In genomic region chr2:47906261-47907096, GRCh38 we compare ENCODE assay signal across 8 cellular contexts. TPM values are rescaled to one million over a fixed set of nuclear protein-coding genes. Genes with fewer than 3 reads are reported as not detected.
DNase-seq lines count a peak whose midpoint lies in the region; ATAC-seq and TF ChIP-seq lines count a peak whose summit lies in the region.

Gene FBXO11, minus strand, starts transcription at chr2:47906498. Its CDS starts 778 bp downstream, at chr2:47905720.

- peak; percentile 64 for TF ChIP-seq CTCF in CD14-positive monocyte (IDR thresholded peaks at IDR 0.05)

- ATAC-seq in GM19351 (IDR thresholded peaks at IDR 0.05; ENCODE audit: unreplicated experiment) (peak; percentile 83), HG03521 (IDR thresholded peaks at IDR 0.05; ENCODE audit: unreplicated experiment) (peak; percentile 85)

- CTCF ChIA-PET in activated CD4-positive, alpha-beta T cell treated with anti-CD3 and anti-CD28 coated beads, Interleukin-2, amount 10 ng/mL, durations not matched to agents 7 days and 5 days (lab: Charles Lee), result interaction anchor here (0.5 to 1.1 kb wide), 6 partner anchors 10 to 378 kb away, joined by 3 to 5 read pairs (median 4); no protein-coding TSS in a partner anchor

- DNase-seq in CD14-positive monocyte (ENCODE audit: low spot score), result peak; percentile 97
- DNase-seq in NCI-H69 (lab: John Stamatoyannopoulos, UW), result peak; percentile 97
- peak; percentile 97 for DNase-seq in activated CD4-positive, alpha-beta T cell treated with anti-CD3 and anti-CD28 coated beads, Interleukin-2, amount 10 ng/mL, durations not matched to agents 7 days and 5 days
- peak; percentile 81 for DNase-seq in cortex of kidney (lab: John Stamatoyannopoulos, UW)
- peak; percentile 99 for DNase-seq in left kidney (ENCODE audit: low read depth, low spot score)
- DNase-seq in stimulated activated CD4-positive, alpha-beta T cell treated with anti-CD3 and anti-CD28 coated beads, Interleukin-2, amount 100 ng/mL, for 24 hours, result peak; percentile 89 to 95

- H3K4me3 Mint-ChIP-seq in CD14-positive monocyte, result peak within 1 kb of the TSS; percentile 86 to 95
- H3K4me3 Mint-ChIP-seq in activated CD4-positive, alpha-beta T cell treated with anti-CD3 and anti-CD28 coated beads, Interleukin-2, amount 10 ng/mL, durations not matched to agents 7 days and 5 days, result peak within 1 kb of the TSS; percentile 73

- H3K36me3 Mint-ChIP-seq in CD14-positive monocyte, result no peaks in the 10 kb centered on the region
- H3K36me3 Mint-ChIP-seq in activated CD4-positive, alpha-beta T cell treated with anti-CD3 and anti-CD28 coated beads, Interleukin-2, amount 10 ng/mL, durations not matched to agents 7 days and 5 days (ENCODE audit: low read depth), result peaks cover 7% of the 10 kb centered on the region

- H3K4me1 Mint-ChIP-seq in CD14-positive monocyte, result peaks cover 36% of the 10 kb centered on the region
- H3K4me1 Mint-ChIP-seq in activated CD4-positive, alpha-beta T cell treated with anti-CD3 and anti-CD28 coated beads, Interleukin-2, amount 10 ng/mL, durations not matched to agents 7 days and 5 days, result peaks cover 39% of the 10 kb centered on the region

- intact Hi-C loops in CD14-positive monocyte (cut with micrococcal nuclease), result loop anchor here (5.0 kb wide), 4 partner anchors 49 to 531 kb away; partner anchors contain the start of gene MSH6 (in 2 of the 2)

- H3K27me3 Mint-ChIP-seq in CD14-positive monocyte (ENCODE audit: low read depth in 3 of 3), result peaks cover 0 to 2% (median 1%) of the 10 kb centered on the region in 3 donors
- no peaks in the 10 kb centered on the region for H3K27me3 Mint-ChIP-seq in activated CD4-positive, alpha-beta T cell treated with anti-CD3 and anti-CD28 coated beads, Interleukin-2, amount 10 ng/mL, durations not matched to agents 7 days and 5 days

- POLR2A ChIA-PET in activated CD4-positive, alpha-beta T cell treated with anti-CD3 and anti-CD28 coated beads, Interleukin-2, amount 10 ng/mL, durations not matched to agents 7 days and 5 days (lab: Charles Lee), result interaction anchor here (0.6 kb wide), 1 partner anchor 73 kb away, joined by 4 read pairs; no protein-coding TSS in a partner anchor

- H3K27ac Mint-ChIP-seq in CD14-positive monocyte, result peak within 1 kb of the TSS; percentile 93 to 99 (median 97)
- peak within 1 kb of the TSS; percentile 91 for H3K27ac Mint-ChIP-seq in activated CD4-positive, alpha-beta T cell treated with anti-CD3 and anti-CD28 coated beads, Interleukin-2, amount 10 ng/mL, durations not matched to agents 7 days and 5 days

- peaks cover 0 to 6% (median 0%) of the 10 kb centered on the region in 7 donors for H3K9me3 Mint-ChIP-seq in CD14-positive monocyte
- H3K9me3 Mint-ChIP-seq in activated CD4-positive, alpha-beta T cell treated with anti-CD3 and anti-CD28 coated beads, Interleukin-2, amount 10 ng/mL, durations not matched to agents 7 days and 5 days, result no peaks in the 10 kb centered on the region

RNA-seq across cellular contexts. Expression of gene FBXO11, which starts in this region (rescaled TPM):
- polyA plus RNA-seq in CD14-positive monocyte, result 1 to 10 TPM; 2.2 to 4.6 TPM
- 10 to 100 TPM; 49.3 to 58.5 TPM for total RNA-seq in activated CD4-positive, alpha-beta T cell treated with anti-CD3 and anti-CD28 coated beads, Interleukin-2, amount 10 ng/mL, durations not matched to agents 7 days and 5 days

Comparison
In these comparisons a context has a peak if more than half of its experiments do, and no peak if none do; other contexts are left out.
1. Peak in every context shown above with its lines: DNase-seq and ATAC-seq.